ENCODE assay signal across 7 cellular contexts in genomic region chr1:114509596-114510234, GRCh38. TPM values are rescaled to one million over a fixed set of nuclear protein-coding genes. Genes with fewer than 3 reads are reported as not detected.
DNase-seq lines count a peak whose midpoint lies in the region; ATAC-seq and TF ChIP-seq lines count a peak whose summit lies in the region.

No MANE protein-coding gene starts in this region.

- DNase-seq in SW480 (ENCODE audit: low spot score) (peak; percentile 21), right cardiac atrium (no peak), smooth muscle cell (lab: John Stamatoyannopoulos, UW; ENCODE audit: unreplicated experiment) (no peak), NCI-H1694 treated with DMSO at 0.1 percent for 48 hours (lab: John Stamatoyannopoulos, UW) (no peak)

- H3K4me2 ChIP-seq in smooth muscle cell = peak overlapping the region; percentile 90

- H2AFZ ChIP-seq in smooth muscle cell (ENCODE audit: low read depth) = peak overlapping the region; percentile 78

- H3K79me2 ChIP-seq in smooth muscle cell (ENCODE audit: low read depth) = peaks cover 61% of the 10 kb centered on the region

- peak; percentile 1 for ATAC-seq in HG03097 (IDR thresholded peaks at IDR 0.05; ENCODE audit: low FRiP score, unreplicated experiment)
- ATAC-seq in right cardiac atrium = no peak
- no peak for ATAC-seq in GM21515 (IDR thresholded peaks at IDR 0.05; ENCODE audit: unreplicated experiment)
- ATAC-seq in GM21423 (IDR thresholded peaks at IDR 0.05; ENCODE audit: unreplicated experiment) = no peak

- H3K27ac ChIP-seq in right cardiac atrium (ENCODE audit: low read length) (no peak overlapping the region), smooth muscle cell (ENCODE audit: low read depth) (no peak overlapping the region)

- H3K9ac ChIP-seq in smooth muscle cell (ENCODE audit: low read depth) = peak overlapping the region; percentile 79

- H3K27me3 ChIP-seq in right cardiac atrium (ENCODE audit: control insufficient read depth, insufficient read depth) (no peaks in the 10 kb centered on the region), smooth muscle cell (ENCODE audit: low read depth) (no peaks in the 10 kb centered on the region)

- peaks cover 9% of the 10 kb centered on the region for H3K4me1 ChIP-seq in right cardiac atrium (ENCODE audit: control insufficient read depth, insufficient read depth, low read length)
- H3K4me1 ChIP-seq in smooth muscle cell (ENCODE audit: low read depth) = peaks cover 23% of the 10 kb centered on the region

- no peak for TF ChIP-seq CTCF in smooth muscle cell (IDR thresholded peaks at IDR 0.05; ENCODE audit: borderline replicate concordance, insufficient read depth, poor library complexity, severe bottlenecking)

- no peaks in the 10 kb centered on the region for H3K9me3 ChIP-seq in right cardiac atrium (ENCODE audit: control insufficient read depth, low read length)
- no peaks in the 10 kb centered on the region for H3K9me3 ChIP-seq in smooth muscle cell (replicated peaks; ENCODE audit: low read depth)

- H3F3A ChIP-seq in smooth muscle cell (ENCODE audit: low read depth) = no peaks in the 10 kb centered on the region

- H3K4me3 ChIP-seq in right cardiac atrium (ENCODE audit: low read length) = peak overlapping the region; percentile 65
- peak overlapping the region; percentile 98 for H3K4me3 ChIP-seq in smooth muscle cell

- H3K36me3 ChIP-seq in smooth muscle cell (ENCODE audit: low read depth) = no peaks in the 10 kb centered on the region

- under 1% methylated on average over 8 of the region's 8 CpGs for WGBS in right cardiac atrium
- WGBS in smooth muscle cell (ENCODE audit: low lambda C conversion rate) = 1% methylated on average over 8 of the region's 8 CpGs

- intact Hi-C loops in right cardiac atrium (cut with DNase I) = loop anchor here in 1 of 4 donors (10.0 kb wide), 1 partner anchor 55 kb away; no protein-coding TSS in a partner anchor

- peaks cover 58% of the 10 kb centered on the region for H4K20me1 ChIP-seq in smooth muscle cell (ENCODE audit: low read depth)

RNA-seq across cellular contexts. Expression of gene TRIM33, which starts 1.3 kb away (rescaled TPM):
- total RNA-seq in right cardiac atrium (10 to 100 TPM; 17.8 to 23.2 (median 18.5) TPM), smooth muscle cell (30.5 and 35.9 TPM in 2 replicates)
- polyA plus RNA-seq in right cardiac atrium (5.2 TPM), smooth muscle cell (12.0 and 22.7 TPM in 2 replicates)
